In genomic region chr13:33286143-33286542, GRCh38 we compare ENCODE assay signal across 8 cellular contexts. TPM values are rescaled to one million over a fixed set of nuclear protein-coding genes. Genes with fewer than 3 reads are reported as not detected.
DNase-seq lines count a peak whose midpoint lies in the region; ATAC-seq, FAIRE-seq and TF ChIP-seq lines count a peak whose summit lies in the region.

No MANE protein-coding gene starts in this region.

- peaks cover 16% of the 10 kb centered on the region for H3K4me1 Mint-ChIP-seq in activated T-helper 2 cell treated with anti-CD3 and anti-CD28 coated beads, Interferon-gamma antibody, Interleukin-2, Interleukin-4, amounts not matched to agents 10 μg/mL and 5 μg/mL and 100 μg/mL, durations not matched to agents 14 hours and 24 hours and 36 hours (ENCODE audit: low read depth)

- H3K4me3 ChIP-seq in HCT116 (replicated peaks in 1 of 2; ENCODE audit: low read depth in 1 of 2, low read length in 2 of 2) = peak overlapping the region; percentile 59 to 64
- peak overlapping the region; percentile 3 for H3K4me3 ChIP-seq in iPS-15b (ENCODE audit: low read depth, low read length)
- peak overlapping the region in 1 of 2 donors; percentile 58 for H3K4me3 ChIP-seq in small intestine (ENCODE audit: low read depth in 1 of 2, low read length in 2 of 2)

- TF ChIP-seq RAD21 in HCT116 (IDR thresholded peaks at IDR 0.05; ENCODE audit: low read depth) = no peak

- ATAC-seq in HCT116 (no peak), GM21447 (IDR thresholded peaks at IDR 0.05; ENCODE audit: unreplicated experiment) (no peak)

- H4K20me1 ChIP-seq in HCT116 (ENCODE audit: insufficient read depth) = no peaks in the 10 kb centered on the region

- peak overlapping the region; percentile 82 for H2AFZ ChIP-seq in HCT116 (ENCODE audit: low read depth, low read length, poor library complexity, severe bottlenecking)

- FAIRE-seq in small intestine (lab: Jason Lieb, UNC) = no peak

- peak overlapping the region; percentile 80 for H3K4me3 Mint-ChIP-seq in activated T-helper 2 cell treated with anti-CD3 and anti-CD28 coated beads, Interferon-gamma antibody, Interleukin-2, Interleukin-4, amounts not matched to agents 10 μg/mL and 5 μg/mL and 100 μg/mL, durations not matched to agents 14 hours and 24 hours and 36 hours (ENCODE audit: low read depth)

- DNase-seq in HCT116 (ENCODE audit: low read depth, low spot score) (no peak), small intestine (peak; percentile 58), COLO668 (lab: John Stamatoyannopoulos, UW; ENCODE audit: unreplicated experiment) (no peak), RPMI8226 (no peak), epidermal melanocyte (ENCODE audit: insufficient read length, low spot score) (no peak)
- DNase-seq in activated T-helper 2 cell treated with anti-CD3 and anti-CD28 coated beads, Interferon-gamma antibody, Interleukin-2, Interleukin-4, amounts not matched to agents 10 μg/mL and 5 μg/mL and 100 μg/mL, durations not matched to agents 14 hours and 24 hours and 36 hours (ENCODE audit: low spot score) = no peak

- H3K36me3 Mint-ChIP-seq in activated T-helper 2 cell treated with anti-CD3 and anti-CD28 coated beads, Interferon-gamma antibody, Interleukin-2, Interleukin-4, amounts not matched to agents 10 μg/mL and 5 μg/mL and 100 μg/mL, durations not matched to agents 14 hours and 24 hours and 36 hours (ENCODE audit: low read depth) = no peaks in the 10 kb centered on the region

- RAD21 ChIA-PET in HCT116 (lab: Charles Lee; ENCODE audit: low non-redundant PET in 1 of 2, low total read pairs in 2 of 2, uncharacterized antibody in 2 of 2, unreplicated experiment in 2 of 2) = interaction anchor here in 1 of 2 experiments (0.6 kb wide), 1 partner anchor 301 kb away, joined by 4 read pairs; no protein-coding TSS in a partner anchor

- BruUV-seq in HCT116 (replicated peaks; lab: Mats Ljungman, UMichigan) = no TSS peak

- no peaks in the 10 kb centered on the region for H3K9me2 ChIP-seq in HCT116 (ENCODE audit: insufficient read depth)

- H3K9ac ChIP-seq in HCT116 (ENCODE audit: low read length) = peak overlapping the region; percentile 58
- H3K9ac ChIP-seq in iPS-15b (ENCODE audit: low read depth, low read length) = peak overlapping the region; percentile 13

- H3K4me2 ChIP-seq in HCT116 (ENCODE audit: low read length) = peak overlapping the region; percentile 89

- peaks cover 49% of the 10 kb centered on the region for H3K27me3 Mint-ChIP-seq in activated T-helper 2 cell treated with anti-CD3 and anti-CD28 coated beads, Interferon-gamma antibody, Interleukin-2, Interleukin-4, amounts not matched to agents 10 μg/mL and 5 μg/mL and 100 μg/mL, durations not matched to agents 14 hours and 24 hours and 36 hours (ENCODE audit: low read depth)

- POLR2A ChIA-PET in HCT116 (lab: Charles Lee) = no interaction called here

- WGBS in small intestine, 3 donors = 4 to 14% (median 12%) methylated on average over 5 of the region's 5 CpGs

- no peak for TF ChIP-seq CTCF in HCT116 (IDR thresholded peaks at IDR 0.05 in 2 of 3, conservative IDR thresholded peaks at IDR 0.05 in 1 of 3; ENCODE audit: borderline replicate concordance in 1 of 3, insufficient read depth in 1 of 3, low read depth in 2 of 3, low read length in 2 of 3)

- intact Hi-C loops in HCT116 (cut with micrococcal nuclease) = no loop called here
- intact Hi-C loops in activated T-helper 2 cell treated with anti-CD3 and anti-CD28 coated beads, Interferon-gamma antibody, Interleukin-2, Interleukin-4, amounts not matched to agents 10 μg/mL and 5 μg/mL and 100 μg/mL, durations not matched to agents 14 hours and 24 hours and 36 hours (cut with micrococcal nuclease) = no loop called here

- H3K9me3 ChIP-seq in HCT116 (ENCODE audit: control insufficient read depth in 1 of 2, insufficient read depth in 1 of 2, low read depth in 1 of 2, low read length in 2 of 2) (no peaks in the 10 kb centered on the region), iPS-15b (ENCODE audit: control insufficient read depth, insufficient read depth, low read length) (no peaks in the 10 kb centered on the region), small intestine (ENCODE audit: control insufficient read depth, low read depth) (no peaks in the 10 kb centered on the region)

- no peaks in the 10 kb centered on the region for H3K36me3 ChIP-seq in HCT116 (ENCODE audit: control insufficient read depth in 1 of 2, insufficient read depth in 2 of 2, low read length in 2 of 2)
- no peaks in the 10 kb centered on the region for H3K36me3 ChIP-seq in iPS-15b (ENCODE audit: control insufficient read depth, insufficient read depth, low read length)
- no peaks in the 10 kb centered on the region for H3K36me3 ChIP-seq in small intestine (ENCODE audit: control insufficient read depth in 2 of 2, insufficient read depth in 2 of 2, low read length in 2 of 2)

- H3K9me3 Mint-ChIP-seq in activated T-helper 2 cell treated with anti-CD3 and anti-CD28 coated beads, Interferon-gamma antibody, Interleukin-2, Interleukin-4, amounts not matched to agents 10 μg/mL and 5 μg/mL and 100 μg/mL, durations not matched to agents 14 hours and 24 hours and 36 hours = no peaks in the 10 kb centered on the region

- H3K27ac Mint-ChIP-seq in activated T-helper 2 cell treated with anti-CD3 and anti-CD28 coated beads, Interferon-gamma antibody, Interleukin-2, Interleukin-4, amounts not matched to agents 10 μg/mL and 5 μg/mL and 100 μg/mL, durations not matched to agents 14 hours and 24 hours and 36 hours = no peak overlapping the region

- no peaks in the 10 kb centered on the region for H3K79me2 ChIP-seq in HCT116 (ENCODE audit: insufficient read depth, low read length)

- CTCF ChIA-PET in HCT116 (lab: Charles Lee) = no interaction called here

- H3K4me1 ChIP-seq in HCT116 (ENCODE audit: control insufficient read depth in 1 of 2, insufficient read depth in 2 of 2, low read length in 2 of 2) = peaks cover 3 to 15% of the 10 kb centered on the region in 2 experiments; a peak in 3 of 4 replicates
- H3K4me1 ChIP-seq in iPS-15b (ENCODE audit: control insufficient read depth, insufficient read depth, low read length) = peaks cover 5% of the 10 kb centered on the region
- no peaks in the 10 kb centered on the region for H3K4me1 ChIP-seq in small intestine (ENCODE audit: control insufficient read depth in 2 of 2, insufficient read depth in 1 of 2, low read depth in 1 of 2, low read length in 1 of 2)

- peak overlapping the region; percentile 42 for H3K27ac ChIP-seq in HCT116 (ENCODE audit: low read depth, low read length)
- H3K27ac ChIP-seq in small intestine (ENCODE audit: low read depth in 1 of 2, low read length in 1 of 2) = peak overlapping the region; percentile 88 to 94

- no peak for TF ChIP-seq POLR2A in HCT116 (IDR thresholded peaks at IDR 0.05; ENCODE audit: borderline replicate concordance, extremely low read depth, insufficient read depth, insufficient read length)

- H3K27me3 ChIP-seq in HCT116 (ENCODE audit: insufficient read depth, low read length) (no peaks in the 10 kb centered on the region), iPS-15b (ENCODE audit: control insufficient read depth, insufficient read depth, low read length) (no peaks in the 10 kb centered on the region), small intestine (ENCODE audit: control insufficient read depth in 2 of 2, insufficient read depth in 2 of 2, low read length in 2 of 2) (no peaks in the 10 kb centered on the region)

TF ChIP-seq in HCT116, 20 proteins besides CTCF, POLR2A, EP300 and RAD21:
- TF ChIP-seq ZNF274 (IDR thresholded peaks at IDR 0.05; ENCODE audit: low read depth, low read length) (no peak), SRF (IDR thresholded peaks at IDR 0.05; ENCODE audit: low read depth) (no peak), CEBPB (IDR thresholded peaks at IDR 0.05; ENCODE audit: low read depth) (no peak), ATF3 (IDR thresholded peaks at IDR 0.05) (no peak), CBX3 (IDR thresholded peaks at IDR 0.05; ENCODE audit: low read depth) (no peak), ZFX (IDR thresholded peaks at IDR 0.05) (no peak), JUND (IDR thresholded peaks at IDR 0.05) (no peak), ZBTB33 (IDR thresholded peaks at IDR 0.05; ENCODE audit: extremely low read depth, insufficient replicate concordance, low read length) (no peak), EZH2 (IDR thresholded peaks at IDR 0.05) (no peak), MAX (IDR thresholded peaks at IDR 0.05) (no peak), TCF7L2 (IDR thresholded peaks at IDR 0.05; ENCODE audit: borderline replicate concordance, extremely low read depth, insufficient read depth, insufficient read length) (no peak), ELF1 (IDR thresholded peaks at IDR 0.05; ENCODE audit: borderline replicate concordance, low read depth) (no peak), SP1 (IDR thresholded peaks at IDR 0.05; ENCODE audit: low read depth) (no peak)
TF ChIP-seq in HCT116: peak in this region for 0.

RNA-seq across cellular contexts. Expression of gene STARD13, which starts 0.6 kb away (rescaled TPM):
- total RNA-seq in HCT116 (2021; ENCODE audit: unreplicated experiment) = 4.1 TPM
- polyA plus RNA-seq in HCT116 (2012) = 2.1 and 2.3 TPM in 2 replicates
- total RNA-seq in activated T-helper 2 cell treated with anti-CD3 and anti-CD28 coated beads, Interferon-gamma antibody, Interleukin-2, Interleukin-4, amounts not matched to agents 10 μg/mL and 5 μg/mL and 100 μg/mL, durations not matched to agents 14 hours and 24 hours and 36 hours = 1.5 and 2.0 TPM in 2 replicates
- 1 to 10 TPM; 2.2 to 7.4 (median 2.7) TPM for polyA plus RNA-seq in small intestine
